In the genomic region with DNA sequence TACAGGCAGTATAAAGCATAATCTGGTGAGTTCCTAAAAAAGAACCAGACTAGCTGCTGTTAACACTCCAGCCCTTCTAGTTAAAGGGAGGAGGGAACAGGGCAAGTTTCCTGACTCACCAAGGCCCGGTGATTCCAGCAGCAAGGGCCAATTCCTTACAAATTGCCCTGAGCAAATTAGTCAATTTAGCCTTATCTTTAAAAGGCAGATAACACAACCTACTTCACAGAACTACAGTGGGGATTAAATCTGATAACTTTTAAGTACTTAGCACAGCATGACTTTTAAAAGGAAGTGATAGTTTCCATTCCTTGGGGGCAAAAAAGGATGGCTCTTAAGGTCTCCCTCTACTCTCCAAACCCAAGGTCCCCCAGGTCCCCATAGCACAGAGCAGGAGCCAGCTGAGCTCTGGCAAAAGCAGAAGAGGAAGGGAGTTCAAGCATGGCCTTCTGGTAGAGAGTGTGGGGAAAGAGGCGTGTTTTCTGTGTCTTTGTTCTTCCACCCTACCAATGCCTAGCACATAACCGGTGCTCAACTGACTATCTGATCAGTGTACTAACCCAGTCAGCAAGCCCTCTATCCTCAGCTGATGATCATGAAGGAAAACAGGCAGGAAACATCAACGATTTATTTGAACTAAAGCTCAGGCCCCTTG, we compare ENCODE assay signal across 1 cellular context.
TF ChIP-seq lines count a peak whose summit lies in the region.

No MANE protein-coding gene starts in this region.

TF ChIP-seq in GM12878, 131 proteins besides CTCF, POLR2A, EP300 and RAD21:
- TF ChIP-seq, protein P1, sequence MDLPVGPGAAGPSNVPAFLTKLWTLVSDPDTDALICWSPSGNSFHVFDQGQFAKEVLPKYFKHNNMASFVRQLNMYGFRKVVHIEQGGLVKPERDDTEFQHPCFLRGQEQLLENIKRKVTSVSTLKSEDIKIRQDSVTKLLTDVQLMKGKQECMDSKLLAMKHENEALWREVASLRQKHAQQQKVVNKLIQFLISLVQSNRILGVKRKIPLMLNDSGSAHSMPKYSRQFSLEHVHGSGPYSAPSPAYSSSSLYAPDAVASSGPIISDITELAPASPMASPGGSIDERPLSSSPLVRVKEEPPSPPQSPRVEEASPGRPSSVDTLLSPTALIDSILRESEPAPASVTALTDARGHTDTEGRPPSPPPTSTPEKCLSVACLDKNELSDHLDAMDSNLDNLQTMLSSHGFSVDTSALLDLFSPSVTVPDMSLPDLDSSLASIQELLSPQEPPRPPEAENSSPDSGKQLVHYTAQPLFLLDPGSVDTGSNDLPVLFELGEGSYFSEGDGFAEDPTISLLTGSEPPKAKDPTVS (IDR thresholded peaks at IDR 0.05; ENCODE audit: low read depth, low read length): no peak
- TF ChIP-seq DPF2 (IDR thresholded peaks at IDR 0.05): 0 out of 2 replicates have a peak, but pooled peaks have one; percentile 18
- 0 out of 2 replicates have a peak, but pooled peaks have one; percentile 32 for TF ChIP-seq TBL1XR1 (IDR thresholded peaks at IDR 0.05; ENCODE audit: low read depth, low read length)
- no peak for TF ChIP-seq NFYA (IDR thresholded peaks at IDR 0.05; ENCODE audit: borderline replicate concordance, low read depth, low read length)
- TF ChIP-seq SIX5 (IDR thresholded peaks at IDR 0.05; ENCODE audit: low read depth, low read length, severe bottlenecking): no peak
- TF ChIP-seq CREB1 (IDR thresholded peaks at IDR 0.05; ENCODE audit: low read depth): no peak
- TF ChIP-seq, protein P2, sequence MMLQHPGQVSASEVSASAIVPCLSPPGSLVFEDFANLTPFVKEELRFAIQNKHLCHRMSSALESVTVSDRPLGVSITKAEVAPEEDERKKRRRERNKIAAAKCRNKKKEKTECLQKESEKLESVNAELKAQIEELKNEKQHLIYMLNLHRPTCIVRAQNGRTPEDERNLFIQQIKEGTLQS (IDR thresholded peaks at IDR 0.05; ENCODE audit: borderline replicate concordance, extremely low read depth, low read depth, low read length): no peak
- TF ChIP-seq, protein P3, sequence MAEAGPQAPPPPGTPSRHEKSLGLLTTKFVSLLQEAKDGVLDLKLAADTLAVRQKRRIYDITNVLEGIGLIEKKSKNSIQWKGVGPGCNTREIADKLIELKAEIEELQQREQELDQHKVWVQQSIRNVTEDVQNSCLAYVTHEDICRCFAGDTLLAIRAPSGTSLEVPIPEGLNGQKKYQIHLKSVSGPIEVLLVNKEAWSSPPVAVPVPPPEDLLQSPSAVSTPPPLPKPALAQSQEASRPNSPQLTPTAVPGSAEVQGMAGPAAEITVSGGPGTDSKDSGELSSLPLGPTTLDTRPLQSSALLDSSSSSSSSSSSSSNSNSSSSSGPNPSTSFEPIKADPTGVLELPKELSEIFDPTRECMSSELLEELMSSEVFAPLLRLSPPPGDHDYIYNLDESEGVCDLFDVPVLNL (IDR thresholded peaks at IDR 0.05; ENCODE audit: low read depth, low read length): no peak
- TF ChIP-seq, protein P4, sequence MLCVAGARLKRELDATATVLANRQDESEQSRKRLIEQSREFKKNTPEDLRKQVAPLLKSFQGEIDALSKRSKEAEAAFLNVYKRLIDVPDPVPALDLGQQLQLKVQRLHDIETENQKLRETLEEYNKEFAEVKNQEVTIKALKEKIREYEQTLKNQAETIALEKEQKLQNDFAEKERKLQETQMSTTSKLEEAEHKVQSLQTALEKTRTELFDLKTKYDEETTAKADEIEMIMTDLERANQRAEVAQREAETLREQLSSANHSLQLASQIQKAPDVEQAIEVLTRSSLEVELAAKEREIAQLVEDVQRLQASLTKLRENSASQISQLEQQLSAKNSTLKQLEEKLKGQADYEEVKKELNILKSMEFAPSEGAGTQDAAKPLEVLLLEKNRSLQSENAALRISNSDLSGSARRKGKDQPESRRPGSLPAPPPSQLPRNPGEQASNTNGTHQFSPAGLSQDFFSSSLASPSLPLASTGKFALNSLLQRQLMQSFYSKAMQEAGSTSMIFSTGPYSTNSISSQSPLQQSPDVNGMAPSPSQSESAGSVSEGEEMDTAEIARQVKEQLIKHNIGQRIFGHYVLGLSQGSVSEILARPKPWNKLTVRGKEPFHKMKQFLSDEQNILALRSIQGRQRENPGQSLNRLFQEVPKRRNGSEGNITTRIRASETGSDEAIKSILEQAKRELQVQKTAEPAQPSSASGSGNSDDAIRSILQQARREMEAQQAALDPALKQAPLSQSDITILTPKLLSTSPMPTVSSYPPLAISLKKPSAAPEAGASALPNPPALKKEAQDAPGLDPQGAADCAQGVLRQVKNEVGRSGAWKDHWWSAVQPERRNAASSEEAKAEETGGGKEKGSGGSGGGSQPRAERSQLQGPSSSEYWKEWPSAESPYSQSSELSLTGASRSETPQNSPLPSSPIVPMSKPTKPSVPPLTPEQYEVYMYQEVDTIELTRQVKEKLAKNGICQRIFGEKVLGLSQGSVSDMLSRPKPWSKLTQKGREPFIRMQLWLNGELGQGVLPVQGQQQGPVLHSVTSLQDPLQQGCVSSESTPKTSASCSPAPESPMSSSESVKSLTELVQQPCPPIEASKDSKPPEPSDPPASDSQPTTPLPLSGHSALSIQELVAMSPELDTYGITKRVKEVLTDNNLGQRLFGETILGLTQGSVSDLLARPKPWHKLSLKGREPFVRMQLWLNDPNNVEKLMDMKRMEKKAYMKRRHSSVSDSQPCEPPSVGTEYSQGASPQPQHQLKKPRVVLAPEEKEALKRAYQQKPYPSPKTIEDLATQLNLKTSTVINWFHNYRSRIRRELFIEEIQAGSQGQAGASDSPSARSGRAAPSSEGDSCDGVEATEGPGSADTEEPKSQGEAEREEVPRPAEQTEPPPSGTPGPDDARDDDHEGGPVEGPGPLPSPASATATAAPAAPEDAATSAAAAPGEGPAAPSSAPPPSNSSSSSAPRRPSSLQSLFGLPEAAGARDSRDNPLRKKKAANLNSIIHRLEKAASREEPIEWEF (IDR thresholded peaks at IDR 0.05; ENCODE audit: insufficient replicate concordance, low read depth, low read length): no peak
- TF ChIP-seq, protein P5, sequence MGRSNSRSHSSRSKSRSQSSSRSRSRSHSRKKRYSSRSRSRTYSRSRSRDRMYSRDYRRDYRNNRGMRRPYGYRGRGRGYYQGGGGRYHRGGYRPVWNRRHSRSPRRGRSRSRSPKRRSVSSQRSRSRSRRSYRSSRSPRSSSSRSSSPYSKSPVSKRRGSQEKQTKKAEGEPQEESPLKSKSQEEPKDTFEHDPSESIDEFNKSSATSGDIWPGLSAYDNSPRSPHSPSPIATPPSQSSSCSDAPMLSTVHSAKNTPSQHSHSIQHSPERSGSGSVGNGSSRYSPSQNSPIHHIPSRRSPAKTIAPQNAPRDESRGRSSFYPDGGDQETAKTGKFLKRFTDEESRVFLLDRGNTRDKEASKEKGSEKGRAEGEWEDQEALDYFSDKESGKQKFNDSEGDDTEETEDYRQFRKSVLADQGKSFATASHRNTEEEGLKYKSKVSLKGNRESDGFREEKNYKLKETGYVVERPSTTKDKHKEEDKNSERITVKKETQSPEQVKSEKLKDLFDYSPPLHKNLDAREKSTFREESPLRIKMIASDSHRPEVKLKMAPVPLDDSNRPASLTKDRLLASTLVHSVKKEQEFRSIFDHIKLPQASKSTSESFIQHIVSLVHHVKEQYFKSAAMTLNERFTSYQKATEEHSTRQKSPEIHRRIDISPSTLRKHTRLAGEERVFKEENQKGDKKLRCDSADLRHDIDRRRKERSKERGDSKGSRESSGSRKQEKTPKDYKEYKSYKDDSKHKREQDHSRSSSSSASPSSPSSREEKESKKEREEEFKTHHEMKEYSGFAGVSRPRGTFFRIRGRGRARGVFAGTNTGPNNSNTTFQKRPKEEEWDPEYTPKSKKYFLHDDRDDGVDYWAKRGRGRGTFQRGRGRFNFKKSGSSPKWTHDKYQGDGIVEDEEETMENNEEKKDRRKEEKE (IDR thresholded peaks at IDR 0.05): no peak
- no peak for TF ChIP-seq ESRRA (IDR thresholded peaks at IDR 0.05; ENCODE audit: low read length)
- TF ChIP-seq, protein P6, sequence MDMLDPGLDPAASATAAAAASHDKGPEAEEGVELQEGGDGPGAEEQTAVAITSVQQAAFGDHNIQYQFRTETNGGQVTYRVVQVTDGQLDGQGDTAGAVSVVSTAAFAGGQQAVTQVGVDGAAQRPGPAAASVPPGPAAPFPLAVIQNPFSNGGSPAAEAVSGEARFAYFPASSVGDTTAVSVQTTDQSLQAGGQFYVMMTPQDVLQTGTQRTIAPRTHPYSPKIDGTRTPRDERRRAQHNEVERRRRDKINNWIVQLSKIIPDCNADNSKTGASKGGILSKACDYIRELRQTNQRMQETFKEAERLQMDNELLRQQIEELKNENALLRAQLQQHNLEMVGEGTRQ (IDR thresholded peaks at IDR 0.05; ENCODE audit: borderline replicate concordance, low read depth, low read length): no peak
- TF ChIP-seq SPI1 (IDR thresholded peaks at IDR 0.05; ENCODE audit: borderline replicate concordance, insufficient read depth, low read depth, low read length): peak; percentile 82; the same call in 1 of the 2 replicates
- peak in 1 of 2 experiments; percentile 18; a peak in 1 of 4 replicates for TF ChIP-seq IKZF2 (IDR thresholded peaks at IDR 0.05)
- no peak for TF ChIP-seq CHD2 (IDR thresholded peaks at IDR 0.05; ENCODE audit: borderline replicate concordance, low read depth, low read length)
- TF ChIP-seq SMARCA5 (IDR thresholded peaks at IDR 0.05): 0 out of 2 replicates have a peak, but pooled peaks have one; percentile 21
- TF ChIP-seq YY1 (IDR thresholded peaks at IDR 0.05; ENCODE audit: low read depth, low read length): 0 out of 2 replicates have a peak, but pooled peaks have one; percentile 10
- TF ChIP-seq YBX1 (IDR thresholded peaks at IDR 0.05): no peak
- peak; percentile 62 for TF ChIP-seq EED (IDR thresholded peaks at IDR 0.05; ENCODE audit: low read depth)
- no peak for TF ChIP-seq PAX5 (IDR thresholded peaks at IDR 0.05; ENCODE audit: borderline replicate concordance, low read depth, low read length)
- 0 out of 2 replicates have a peak, but pooled peaks have one; percentile 56 for TF ChIP-seq WRNIP1 (IDR thresholded peaks at IDR 0.05; ENCODE audit: borderline replicate concordance, low read depth, low read length)
- TF ChIP-seq ZNF217 (IDR thresholded peaks at IDR 0.05): no peak
- TF ChIP-seq, protein P7, sequence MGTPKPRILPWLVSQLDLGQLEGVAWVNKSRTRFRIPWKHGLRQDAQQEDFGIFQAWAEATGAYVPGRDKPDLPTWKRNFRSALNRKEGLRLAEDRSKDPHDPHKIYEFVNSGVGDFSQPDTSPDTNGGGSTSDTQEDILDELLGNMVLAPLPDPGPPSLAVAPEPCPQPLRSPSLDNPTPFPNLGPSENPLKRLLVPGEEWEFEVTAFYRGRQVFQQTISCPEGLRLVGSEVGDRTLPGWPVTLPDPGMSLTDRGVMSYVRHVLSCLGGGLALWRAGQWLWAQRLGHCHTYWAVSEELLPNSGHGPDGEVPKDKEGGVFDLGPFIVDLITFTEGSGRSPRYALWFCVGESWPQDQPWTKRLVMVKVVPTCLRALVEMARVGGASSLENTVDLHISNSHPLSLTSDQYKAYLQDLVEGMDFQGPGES (IDR thresholded peaks at IDR 0.05): no peak
- TF ChIP-seq NBN (IDR thresholded peaks at IDR 0.05): 0 out of 2 replicates have a peak, but pooled peaks have one; percentile 18
- TF ChIP-seq, protein P8, sequence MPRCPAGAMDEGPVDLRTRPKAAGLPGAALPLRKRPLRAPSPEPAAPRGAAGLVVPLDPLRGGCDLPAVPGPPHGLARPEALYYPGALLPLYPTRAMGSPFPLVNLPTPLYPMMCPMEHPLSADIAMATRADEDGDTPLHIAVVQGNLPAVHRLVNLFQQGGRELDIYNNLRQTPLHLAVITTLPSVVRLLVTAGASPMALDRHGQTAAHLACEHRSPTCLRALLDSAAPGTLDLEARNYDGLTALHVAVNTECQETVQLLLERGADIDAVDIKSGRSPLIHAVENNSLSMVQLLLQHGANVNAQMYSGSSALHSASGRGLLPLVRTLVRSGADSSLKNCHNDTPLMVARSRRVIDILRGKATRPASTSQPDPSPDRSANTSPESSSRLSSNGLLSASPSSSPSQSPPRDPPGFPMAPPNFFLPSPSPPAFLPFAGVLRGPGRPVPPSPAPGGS (IDR thresholded peaks at IDR 0.05; ENCODE audit: borderline replicate concordance, insufficient read depth, low read depth, low read length, poor library complexity, severe bottlenecking): no peak
- peak; percentile 35; the same call in 1 of the 2 replicates for TF ChIP-seq IKZF1 (conservative IDR thresholded peaks at IDR 0.05)
- TF ChIP-seq, protein P9, sequence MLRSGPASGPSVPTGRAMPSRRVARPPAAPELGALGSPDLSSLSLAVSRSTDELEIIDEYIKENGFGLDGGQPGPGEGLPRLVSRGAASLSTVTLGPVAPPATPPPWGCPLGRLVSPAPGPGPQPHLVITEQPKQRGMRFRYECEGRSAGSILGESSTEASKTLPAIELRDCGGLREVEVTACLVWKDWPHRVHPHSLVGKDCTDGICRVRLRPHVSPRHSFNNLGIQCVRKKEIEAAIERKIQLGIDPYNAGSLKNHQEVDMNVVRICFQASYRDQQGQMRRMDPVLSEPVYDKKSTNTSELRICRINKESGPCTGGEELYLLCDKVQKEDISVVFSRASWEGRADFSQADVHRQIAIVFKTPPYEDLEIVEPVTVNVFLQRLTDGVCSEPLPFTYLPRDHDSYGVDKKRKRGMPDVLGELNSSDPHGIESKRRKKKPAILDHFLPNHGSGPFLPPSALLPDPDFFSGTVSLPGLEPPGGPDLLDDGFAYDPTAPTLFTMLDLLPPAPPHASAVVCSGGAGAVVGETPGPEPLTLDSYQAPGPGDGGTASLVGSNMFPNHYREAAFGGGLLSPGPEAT (IDR thresholded peaks at IDR 0.05; ENCODE audit: low read depth): 0 out of 2 replicates have a peak, but pooled peaks have one; percentile 26
